ENCODE assay signal across 11 cellular contexts in the genomic region with DNA sequence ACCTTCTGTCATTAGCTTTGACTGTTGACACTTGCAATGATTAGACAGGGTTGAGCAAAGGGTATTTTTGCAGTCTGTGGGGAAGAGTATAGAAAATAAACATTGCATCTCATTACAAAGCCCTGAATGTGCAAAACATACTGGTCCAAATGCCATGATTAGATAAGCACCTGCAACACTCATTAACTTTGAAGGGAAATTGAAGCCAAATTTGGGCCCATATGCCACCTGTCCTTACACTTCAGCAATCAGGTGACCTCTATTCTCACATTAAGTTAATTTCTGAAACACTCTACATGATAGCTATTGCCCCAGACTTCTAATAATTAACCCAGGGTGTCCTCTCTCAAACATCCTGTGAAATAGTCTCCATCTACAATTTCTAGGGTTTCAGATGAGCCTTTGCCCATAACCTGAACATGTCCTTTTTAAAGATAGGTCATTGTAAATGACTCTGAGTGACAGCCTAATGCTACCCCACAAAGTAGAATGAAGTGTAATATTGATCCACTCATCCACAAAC.
DNase-seq lines count a peak whose midpoint lies in the region; ATAC-seq and TF ChIP-seq lines count a peak whose summit lies in the region.
"Had no signal": no experiment of that assay in that cellular context is flagged by ENCODE, and none has a peak within 500 bp of the region (broad histone marks: within the 10 kb centered on the region; RNA-seq: fewer than 3 reads in every experiment).

No MANE protein-coding gene starts in this region.

- DNase-seq in thyroid gland, result no peak
- DNase-seq in CD8-positive, alpha-beta memory T cell, result no peak
- no peak for DNase-seq in activated CD4-positive, alpha-beta T cell treated with anti-CD3 and anti-CD28 coated beads, Interleukin-2, amount 50 U/mL, for 1 hour
- DNase-seq: islet precursor cell, KBM-7, NCI-H82 had no signal

- POLR2A ChIA-PET in CD8-positive, alpha-beta memory T cell (lab: Charles Lee), result no interaction called here

- no peak for TF ChIP-seq EP300 in gastroesophageal sphincter (IDR thresholded peaks at IDR 0.05)

- H3K27ac Mint-ChIP-seq in nephron, result peak overlapping the region; percentile 26 to 87 (median 47)
- no peak overlapping the region for H3K27ac Mint-ChIP-seq in CD8-positive, alpha-beta memory T cell

- H3K36me3 Mint-ChIP-seq in nephron (ENCODE audit: low read depth), result no peaks in the 10 kb centered on the region
- peaks cover 0 to 17% (median 2%) of the 10 kb centered on the region in 3 donors for H3K36me3 Mint-ChIP-seq in CD8-positive, alpha-beta memory T cell

- H3K27me3 ChIP-seq in thyroid gland (no peaks in the 10 kb centered on the region), gastroesophageal sphincter (no peaks in the 10 kb centered on the region)
- H3K27me3 ChIP-seq in CD8-positive, alpha-beta memory T cell (ENCODE audit: insufficient read depth, low read length, poor library complexity, severe bottlenecking), result no peaks in the 10 kb centered on the region

- peaks cover 20% of the 10 kb centered on the region for H3K4me1 Mint-ChIP-seq in nephron
- H3K4me1 Mint-ChIP-seq in CD8-positive, alpha-beta memory T cell, result peaks cover 16 to 21% (median 16%) of the 10 kb centered on the region in 3 donors

- TF ChIP-seq CTCF in nephron (IDR thresholded peaks at IDR 0.05; ENCODE audit: unreplicated experiment in 3 of 3), result no peak
- TF ChIP-seq CTCF in thyroid gland (IDR thresholded peaks at IDR 0.05), result no peak
- no peak for TF ChIP-seq CTCF in gastroesophageal sphincter (IDR thresholded peaks at IDR 0.05)

- H3K27ac ChIP-seq in thyroid gland, result no peak overlapping the region
- no peak overlapping the region for H3K27ac ChIP-seq in CD8-positive, alpha-beta memory T cell (ENCODE audit: low read depth, low read length)
- no peak overlapping the region for H3K27ac ChIP-seq in gastroesophageal sphincter

- H3K9me3 Mint-ChIP-seq in nephron, result no peaks in the 10 kb centered on the region
- peaks cover 0 to 2% (median 0%) of the 10 kb centered on the region in 5 donors for H3K9me3 Mint-ChIP-seq in CD8-positive, alpha-beta memory T cell

- H3K4me3 Mint-ChIP-seq in nephron, result no peak overlapping the region
- no peak overlapping the region for H3K4me3 Mint-ChIP-seq in CD8-positive, alpha-beta memory T cell

- H3K36me3 ChIP-seq in thyroid gland (no peaks in the 10 kb centered on the region), gastroesophageal sphincter (no peaks in the 10 kb centered on the region)
- no peaks in the 10 kb centered on the region for H3K36me3 ChIP-seq in CD8-positive, alpha-beta memory T cell (ENCODE audit: insufficient read depth, low read length)

- H3K4me3 ChIP-seq in thyroid gland (replicated peaks in 1 of 3) (no peak overlapping the region), gastroesophageal sphincter (no peak overlapping the region)
- no peak overlapping the region for H3K4me3 ChIP-seq in CD8-positive, alpha-beta memory T cell (ENCODE audit: low read length)

- TF ChIP-seq POLR2A in GM19099 (IDR thresholded peaks at IDR 0.05; ENCODE audit: extremely low read depth, insufficient read length, low read depth), result peak; percentile 27
- no peak for TF ChIP-seq POLR2A in thyroid gland (IDR thresholded peaks at IDR 0.05)
- no peak for TF ChIP-seq POLR2A in gastroesophageal sphincter (IDR thresholded peaks at IDR 0.05)

- peak; percentile 59 for ATAC-seq in HG02623 (IDR thresholded peaks at IDR 0.05; ENCODE audit: unreplicated experiment)
- ATAC-seq in HG03558 (IDR thresholded peaks at IDR 0.05; ENCODE audit: extremely low read depth, unreplicated experiment), result peak; percentile 44
- ATAC-seq in gastroesophageal sphincter, result no peak

- intact Hi-C loops in thyroid gland (cut with DNase I), result no loop called here

- peaks cover 3% of the 10 kb centered on the region for H3K27me3 Mint-ChIP-seq in nephron (ENCODE audit: low read depth)
- no peaks in the 10 kb centered on the region for H3K27me3 Mint-ChIP-seq in CD8-positive, alpha-beta memory T cell

- CTCF ChIA-PET in CD8-positive, alpha-beta memory T cell (lab: Charles Lee), result interaction anchor here (1.1 kb wide), 1 partner anchor 23 kb away, joined by 3 read pairs; no protein-coding TSS in a partner anchor

- H3K4me1 ChIP-seq in thyroid gland, result peaks cover 23 to 29% of the 10 kb centered on the region in 2 donors
- peaks cover 3% of the 10 kb centered on the region for H3K4me1 ChIP-seq in CD8-positive, alpha-beta memory T cell (ENCODE audit: insufficient read depth, low read length)
- H3K4me1 ChIP-seq in gastroesophageal sphincter, result peaks cover 0 to 18% (median 0%) of the 10 kb centered on the region in 3 donors

- H3K9me3 ChIP-seq in thyroid gland (no peaks in the 10 kb centered on the region), gastroesophageal sphincter (no peaks in the 10 kb centered on the region)
- no peaks in the 10 kb centered on the region for H3K9me3 ChIP-seq in CD8-positive, alpha-beta memory T cell (ENCODE audit: low read length)

Comparison
In these comparisons a context has a peak if more than half of its experiments do, and no peak if none do; other contexts are left out.
1. H3K27ac Mint-ChIP-seq: peak in nephron (3 of 3); none in CD8-positive, alpha-beta memory T cell (0 of 8).